Comparison of ENCODE assay signal across 2 cellular contexts in the genomic region with DNA sequence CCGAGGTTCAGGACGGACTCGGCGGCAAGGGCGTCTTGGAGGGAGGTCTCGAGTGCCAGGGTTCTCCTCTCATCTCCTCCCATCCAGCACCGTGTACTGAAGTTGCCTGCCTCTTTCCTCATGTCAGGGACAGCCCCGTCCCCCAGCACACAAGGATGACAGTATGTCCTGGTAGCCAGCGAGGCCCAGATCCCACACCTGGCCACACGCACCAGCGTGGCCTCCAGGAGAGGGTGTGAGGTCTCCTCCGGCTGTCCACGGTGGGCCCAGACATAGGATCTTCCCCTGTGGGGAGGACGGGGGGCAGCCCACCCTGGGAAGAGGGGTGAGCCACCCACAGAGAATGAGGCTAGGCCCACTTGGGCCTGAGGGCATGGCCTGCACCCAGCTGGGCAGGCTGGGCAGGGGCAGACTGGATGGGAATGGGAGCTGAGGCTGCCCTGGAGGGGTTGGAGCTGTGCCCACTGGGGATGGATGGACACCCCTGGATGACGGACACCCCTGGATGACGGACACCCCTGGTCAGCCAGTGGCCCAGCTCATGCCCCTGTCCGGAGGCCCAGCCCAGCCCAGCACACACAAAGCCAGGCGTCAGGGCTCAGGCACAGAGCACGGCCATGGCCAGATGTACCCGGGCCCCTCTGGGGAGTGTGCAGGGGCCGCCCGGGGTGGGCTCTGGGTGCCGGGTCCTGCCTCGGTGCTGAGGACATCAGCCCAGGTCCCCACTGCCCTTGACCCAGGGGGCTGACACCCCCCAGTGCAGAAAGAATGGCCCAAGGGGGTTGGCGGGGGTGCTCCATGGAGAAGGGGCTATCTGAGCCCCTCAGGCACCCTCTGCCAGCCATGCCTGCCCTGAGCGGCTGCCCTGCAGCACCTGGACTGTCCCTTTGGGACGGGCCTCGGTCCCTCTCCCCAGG.
TF ChIP-seq lines count a peak whose summit lies in the region.

No MANE protein-coding gene starts in this region.

TF ChIP-seq in HepG2, 621 proteins besides CTCF, POLR2A, EP300 and RAD21:
- TF ChIP-seq ZNF503 (CRISPR knock-in tag; IDR thresholded peaks at IDR 0.05) (no peak), ZNF7 (CRISPR knock-in tag; IDR thresholded peaks at IDR 0.05) (no peak), SETDB1 (CRISPR knock-in tag; IDR thresholded peaks at IDR 0.05; ENCODE audit: borderline replicate concordance) (no peak), ZNF383 (CRISPR knock-in tag; IDR thresholded peaks at IDR 0.05; ENCODE audit: borderline replicate concordance) (no peak), TOE1 (CRISPR knock-in tag; IDR thresholded peaks at IDR 0.05) (no peak), ZNF878 (CRISPR knock-in tag; IDR thresholded peaks at IDR 0.05) (no peak), FOXO4 (CRISPR knock-in tag; conservative IDR thresholded peaks at IDR 0.05) (no peak), ZNF484 (CRISPR knock-in tag; IDR thresholded peaks at IDR 0.05; ENCODE audit: borderline replicate concordance, low read depth) (no peak), PHF20 (CRISPR knock-in tag; IDR thresholded peaks at IDR 0.05) (no peak), ZNF451 (CRISPR knock-in tag; IDR thresholded peaks at IDR 0.05) (no peak), MLX (CRISPR knock-in tag; IDR thresholded peaks at IDR 0.05) (no peak), LBX2 (CRISPR knock-in tag; IDR thresholded peaks at IDR 0.05; ENCODE audit: borderline replicate concordance) (no peak), CEBPB (IDR thresholded peaks at IDR 0.05; ENCODE audit: borderline replicate concordance, low read depth, low read length) (no peak), HIC2 (CRISPR knock-in tag; IDR thresholded peaks at IDR 0.05; ENCODE audit: low read depth) (no peak), NONO (IDR thresholded peaks at IDR 0.05) (no peak), NONO (CRISPR knock-in tag; conservative IDR thresholded peaks at IDR 0.05) (no peak), GPN1 (CRISPR knock-in tag; IDR thresholded peaks at IDR 0.05; ENCODE audit: borderline replicate concordance) (no peak), SNRNP70 (IDR thresholded peaks at IDR 0.05; ENCODE audit: low read depth, low read length) (no peak)

TF ChIP-seq in H1, 55 proteins besides CTCF, POLR2A, EP300 and RAD21:
- TF ChIP-seq TCF12 (IDR thresholded peaks at IDR 0.05; ENCODE audit: low read depth, low read length) (no peak), RNF2 (IDR thresholded peaks at IDR 0.05; ENCODE audit: borderline replicate concordance, low read depth, low read length, missing control alignments, poor library complexity, severe bottlenecking) (no peak), CHD1 (IDR thresholded peaks at IDR 0.05; ENCODE audit: low read depth, low read length) (no peak), SIN3A (conservative IDR thresholded peaks at IDR 0.05 in 1 of 2, IDR thresholded peaks at IDR 0.05 in 1 of 2; ENCODE audit: low read depth in 1 of 2, low read length in 2 of 2) (no peak), BRCA1 (IDR thresholded peaks at IDR 0.05; ENCODE audit: low read depth, low read length) (no peak), HDAC2 (IDR thresholded peaks at IDR 0.05; ENCODE audit: borderline replicate concordance in 1 of 2, low read depth in 2 of 2, low read length in 2 of 2) (no peak), MAFK (IDR thresholded peaks at IDR 0.05; ENCODE audit: low read depth, low read length) (no peak), GTF2F1 (IDR thresholded peaks at IDR 0.05; ENCODE audit: borderline replicate concordance, low read depth, low read length) (no peak)
- TF ChIP-seq, protein P1, sequence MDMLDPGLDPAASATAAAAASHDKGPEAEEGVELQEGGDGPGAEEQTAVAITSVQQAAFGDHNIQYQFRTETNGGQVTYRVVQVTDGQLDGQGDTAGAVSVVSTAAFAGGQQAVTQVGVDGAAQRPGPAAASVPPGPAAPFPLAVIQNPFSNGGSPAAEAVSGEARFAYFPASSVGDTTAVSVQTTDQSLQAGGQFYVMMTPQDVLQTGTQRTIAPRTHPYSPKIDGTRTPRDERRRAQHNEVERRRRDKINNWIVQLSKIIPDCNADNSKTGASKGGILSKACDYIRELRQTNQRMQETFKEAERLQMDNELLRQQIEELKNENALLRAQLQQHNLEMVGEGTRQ (IDR thresholded peaks at IDR 0.05; ENCODE audit: low read length), result no peak
TF ChIP-seq in H1: peak in this region for 0.
